In the genomic region with DNA sequence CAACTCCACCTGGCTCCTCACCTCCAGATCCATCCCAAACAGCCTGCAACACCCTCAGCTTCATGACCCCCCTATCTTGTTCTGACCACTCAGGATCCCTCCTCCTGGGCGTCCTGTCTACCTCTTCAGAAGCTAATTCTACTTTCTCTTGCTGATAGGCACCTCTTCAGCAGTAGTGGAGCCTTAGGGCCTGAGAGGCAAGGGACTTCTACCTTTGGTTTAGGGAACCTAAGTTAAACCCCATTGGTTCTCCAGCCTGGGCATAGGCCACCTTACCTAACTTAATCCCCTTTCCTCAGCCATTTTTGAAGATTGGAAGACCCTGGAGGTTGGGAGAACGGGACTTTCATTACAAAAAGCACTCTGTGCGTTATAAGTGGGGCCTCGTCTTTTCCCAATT, we compare ENCODE assay signal across 16 cellular contexts. TPM values are rescaled to one million over a fixed set of nuclear protein-coding genes. Genes with fewer than 3 reads are reported as not detected.
DNase-seq lines count a peak whose midpoint lies in the region; ATAC-seq, FAIRE-seq and TF ChIP-seq lines count a peak whose summit lies in the region.
"Had no signal": no experiment of that assay in that cellular context is flagged by ENCODE, and none has a peak within 500 bp of the region (broad histone marks: within the 10 kb centered on the region; RNA-seq: fewer than 3 reads in every experiment).

No MANE protein-coding gene starts in this region.

- H3K4me2 ChIP-seq in osteoblast (ENCODE audit: insufficient read depth, low read length), result no peak overlapping the region
- H3K4me2 ChIP-seq in HepG2 (ENCODE audit: low read depth, low read length), result no peak overlapping the region
- H3K4me2 ChIP-seq: KMS-11 had no signal

- POLR2A ChIA-PET in HepG2 (lab: Yijun Ruan, JAX), result no interaction called here

- BruUV-seq in Calu3 (replicated peaks; lab: Mats Ljungman, UMichigan), result no TSS peak
- BruUV-seq in HepG2 (replicated peaks; lab: Mats Ljungman, UMichigan), result no TSS peak

- peaks cover 19% of the 10 kb centered on the region for H3K4me1 ChIP-seq in osteoblast (ENCODE audit: insufficient read depth, low read length)
- H3K4me1 ChIP-seq in right lobe of liver, result peaks cover 0 to 5% (median 0%) of the 10 kb centered on the region in 4 donors
- H3K4me1 ChIP-seq in HepG2 (ENCODE audit: insufficient read depth, low read length), result peaks cover 7% of the 10 kb centered on the region; the same call in 1 of the 2 replicates
- H3K4me1 ChIP-seq: SJSA1 had no signal

- CTCF ChIA-PET in Calu3 (lab: Charles Lee) (interaction anchor here (0.6 to 2.2 kb wide), 22 partner anchors 8 to 359 kb away, joined by 3 to 59 read pairs (median 6); a partner anchor contains a TSS), HepG2 (lab: Yijun Ruan, JAX; ENCODE audit: low intra/inter-chr PET ratio, low total read pairs) (interaction anchor here (0.7 to 3.7 kb wide), 8 partner anchors 26 to 185 kb away, joined by 3 to 33 read pairs (median 4); a partner anchor contains a TSS)

- peaks cover 31% of the 10 kb centered on the region for H4K20me1 ChIP-seq in osteoblast (ENCODE audit: insufficient read depth, low read length)
- no peaks in the 10 kb centered on the region for H4K20me1 ChIP-seq in HepG2 (ENCODE audit: insufficient read depth, low read length)

- H3K27ac ChIP-seq in osteoblast (ENCODE audit: low read depth, low read length) (peak overlapping the region; percentile 49), right lobe of liver (no peak overlapping the region), HepG2 (ENCODE audit: extremely low read length, insufficient read depth, low read length) (no peak overlapping the region)
- H3K27ac ChIP-seq: KMS-11, PC-9, SJSA1 had no signal

- DNase-seq in Calu3 (no peak), cerebellar cortex (ENCODE audit: low spot score) (peak; percentile 64), osteoblast (ENCODE audit: insufficient read length, low spot score, missing footprints) (no peak), right lobe of liver (no peak), HepG2 (ENCODE audit: low spot score) (no peak), activated gamma-delta T cell (lab: John Stamatoyannopoulos, UW) (no peak)
- DNase-seq: left cardiac atrium had no signal

- in situ Hi-C loops in HepG2 (cut with HindIII; ENCODE audit: extremely low pct_ligation_motif_present, low pct_unique_long_range_greater_than_20kb), result loop anchor here (5.0 kb wide), 2 partner anchors 100 to 160 kb away; no protein-coding TSS in a partner anchor

- H3K4me3 Mint-ChIP-seq in Calu3 (ENCODE audit: low read depth, unreplicated experiment), result peak overlapping the region; percentile 83
- peak overlapping the region in 3 of 4 donors; percentile 62 to 90 (median 87) for H3K4me3 Mint-ChIP-seq in IgD-negative memory B cell

- no peak overlapping the region for H3K27ac Mint-ChIP-seq in Calu3 (ENCODE audit: unreplicated experiment)
- H3K27ac Mint-ChIP-seq in IgD-negative memory B cell, result peak overlapping the region; percentile 23 to 95 (median 93)
- H3K27ac Mint-ChIP-seq: activated naive CD4-positive, alpha-beta T cell treated with anti-CD3 and anti-CD28 coated beads for 36 hours had no signal

- H3K9me3 ChIP-seq in osteoblast (ENCODE audit: low read depth, low read length), result no peaks in the 10 kb centered on the region
- no peaks in the 10 kb centered on the region for H3K9me3 ChIP-seq in right lobe of liver
- no peaks in the 10 kb centered on the region for H3K9me3 ChIP-seq in HepG2 (ENCODE audit: low read length)
- H3K9me3 ChIP-seq: Caco-2, SJSA1 had no signal

- H3K9me3 Mint-ChIP-seq in Calu3 (ENCODE audit: low read depth, unreplicated experiment), result no peaks in the 10 kb centered on the region
- peaks cover 0 to 7% (median 0%) of the 10 kb centered on the region in 3 donors for H3K9me3 Mint-ChIP-seq in IgD-negative memory B cell
- H3K9me3 Mint-ChIP-seq: activated naive CD4-positive, alpha-beta T cell treated with anti-CD3 and anti-CD28 coated beads for 36 hours had no signal

- H2AFZ ChIP-seq in osteoblast (ENCODE audit: low read length), result no peak overlapping the region
- H2AFZ ChIP-seq in HepG2 (ENCODE audit: low read length), result no peak overlapping the region
- H2AFZ ChIP-seq: PC-9 had no signal

- no peak for TF ChIP-seq POLR2A in right lobe of liver (IDR thresholded peaks at IDR 0.05)
- TF ChIP-seq POLR2A in HepG2 (IDR thresholded peaks at IDR 0.05; ENCODE audit: insufficient read depth in 1 of 2, low read depth in 2 of 2, low read length in 2 of 2), result no peak

- no peaks in the 10 kb centered on the region for H3K27me3 ChIP-seq in osteoblast (ENCODE audit: insufficient read depth, low read length)
- H3K27me3 ChIP-seq in right lobe of liver, result peaks cover 13 to 58% of the 10 kb centered on the region in 2 donors
- peaks cover 7 to 72% of the 10 kb centered on the region in 2 experiments; a peak in 4 of 5 replicates for H3K27me3 ChIP-seq in HepG2 (ENCODE audit: control insufficient read depth in 1 of 2, insufficient read depth in 2 of 2, low read length in 2 of 2)
- H3K27me3 ChIP-seq: SJSA1 had no signal

- TF ChIP-seq EP300 in HepG2 (IDR thresholded peaks at IDR 0.05; ENCODE audit: low read depth in 2 of 2, low read length in 2 of 2) (no peak), HepG2 (CRISPR knock-in tag; IDR thresholded peaks at IDR 0.05; ENCODE audit: borderline replicate concordance) (no peak)

- no peak for FAIRE-seq in HepG2 (lab: Jason Lieb, UNC)
- FAIRE-seq: colon had no signal

- TF ChIP-seq RAD21 in HepG2 (CRISPR knock-in tag; IDR thresholded peaks at IDR 0.05), result no peak

- H3K4me3 ChIP-seq in osteoblast (ENCODE audit: insufficient read depth, low read length), result no peak overlapping the region
- no peak overlapping the region for H3K4me3 ChIP-seq in right lobe of liver
- no peak overlapping the region for H3K4me3 ChIP-seq in HepG2 (replicated peaks in 1 of 3; ENCODE audit: insufficient read depth in 1 of 3, low read depth in 2 of 3, low read length in 3 of 3)
- H3K4me3 ChIP-seq: SJSA1 had no signal

- H3K79me2 ChIP-seq in osteoblast (ENCODE audit: insufficient read depth, low read length) (peaks cover 46% of the 10 kb centered on the region), HepG2 (ENCODE audit: insufficient read depth, low read length) (no peaks in the 10 kb centered on the region)

- H3K27me3 Mint-ChIP-seq in Calu3 (ENCODE audit: unreplicated experiment) (peaks cover 99% of the 10 kb centered on the region), IgD-negative memory B cell (peaks cover 62% of the 10 kb centered on the region)

- H3K4me1 Mint-ChIP-seq in Calu3 (ENCODE audit: low read depth, unreplicated experiment) (peaks cover 14% of the 10 kb centered on the region), IgD-negative memory B cell (peaks cover 11 to 22% (median 16%) of the 10 kb centered on the region in 3 donors)

- peaks cover 18% of the 10 kb centered on the region for H3K36me3 Mint-ChIP-seq in Calu3 (ENCODE audit: insufficient read depth, unreplicated experiment)
- no peaks in the 10 kb centered on the region for H3K36me3 Mint-ChIP-seq in IgD-negative memory B cell

- ATAC-seq in right lobe of liver, result no peak
- ATAC-seq in HepG2, result no peak
- ATAC-seq in HG02610 (IDR thresholded peaks at IDR 0.05; ENCODE audit: unreplicated experiment), result no peak

- WGBS in right lobe of liver (ENCODE audit: insufficient coverage, low coverage, low lambda C conversion rate, missing lambda C conversion rate), result 21% methylated on average over 4 of the region's 4 CpGs
- 20% methylated on average over 4 of the region's 4 CpGs for WGBS in HepG2 (ENCODE audit: low lambda C conversion rate)

- peaks cover 10% of the 10 kb centered on the region for H3K36me3 ChIP-seq in osteoblast (ENCODE audit: insufficient read depth, low read length)
- H3K36me3 ChIP-seq in right lobe of liver, result no peaks in the 10 kb centered on the region
- no peaks in the 10 kb centered on the region for H3K36me3 ChIP-seq in HepG2 (replicated peaks in 1 of 2; ENCODE audit: control insufficient read depth in 1 of 2, insufficient read depth in 2 of 2, low read length in 2 of 2)

- no peak overlapping the region for H3K9ac ChIP-seq in HepG2 (ENCODE audit: insufficient read depth, low read depth, low read length)
- H3K9ac ChIP-seq: KMS-11 had no signal

- TF ChIP-seq CTCF in Calu3 (IDR thresholded peaks at IDR 0.05; ENCODE audit: unreplicated experiment), result no peak
- no peak for TF ChIP-seq CTCF in osteoblast (IDR thresholded peaks at IDR 0.05; ENCODE audit: extremely low read depth, low read depth, low read length)
- no peak for TF ChIP-seq CTCF in right lobe of liver (IDR thresholded peaks at IDR 0.05)
- no peak for TF ChIP-seq CTCF in HepG2 (CRISPR knock-in tag; IDR thresholded peaks at IDR 0.05)

- intact Hi-C loops in Calu3 (cut with micrococcal nuclease; ENCODE audit: unreplicated experiment) (loop anchor here (1.0 kb wide), 2 partner anchors 103 to 159 kb away; no protein-coding TSS in a partner anchor), right lobe of liver (cut with DNase I) (loop anchor here in 1 of 2 donors (10.0 kb wide), 1 partner anchor 173 kb away; no protein-coding TSS in a partner anchor), HepG2 (cut with micrococcal nuclease; ENCODE audit: unreplicated experiment) (loop anchor here (1.0 to 5.0 kb wide), 2 partner anchors 105 to 159 kb away; no protein-coding TSS in a partner anchor)

RNA-seq across cellular contexts. Expression of a gene that starts 0.6 kb away (rescaled TPM):
- total RNA-seq in Calu3 (2022) (0.20 TPM in 1 of 2 replicates, not detected in the other), osteoblast (1.8 and 2.1 TPM in 2 replicates), right lobe of liver (not detected), HepG2 (2016; rRNA removed; fragmentation: Illumina TruSeq; extraction: Trizol) (not detected in 2 replicates)
- polyA plus RNA-seq in IgD-negative memory B cell (not detected), HepG2 (2011; rRNA removed) (not detected in 2 replicates)
- total RNA-seq in HepG2 (2016; cell fraction: cytosol; rRNA removed; fragmentation: Illumina TruSeq; extraction: Trizol; ENCODE audit: low read depth), result not detected in 2 replicates
- not detected in 2 replicates for total RNA-seq in HepG2 (2016; cell fraction: insoluble cytoplasmic fraction; rRNA removed; fragmentation: Illumina TruSeq; extraction: Trizol)
- not detected in 2 replicates for total RNA-seq in HepG2 (2016; cell fraction: membrane; rRNA removed; fragmentation: Illumina TruSeq; extraction: Trizol)
- not detected in 2 replicates for total RNA-seq in HepG2 (2016; cell fraction: nucleus; rRNA removed; fragmentation: Illumina TruSeq; extraction: Trizol)
- not detected in 2 replicates for polyA plus RNA-seq in HepG2 (2011; cell fraction: cytosol; rRNA removed)
- polyA plus RNA-seq in HepG2 (2011; cell fraction: nucleus; rRNA removed), result not detected in 2 replicates
- not detected in 2 replicates for polyA plus RNA-seq in HepG2 (2012)
- not detected in 2 replicates for polyA plus RNA-seq in HepG2 (2016; cell fraction: cytosol; fragmentation: Illumina TruSeq; extraction: Trizol; ENCODE audit: low read depth)
- polyA plus RNA-seq in HepG2 (2016; cell fraction: insoluble cytoplasmic fraction; fragmentation: Illumina TruSeq; extraction: Trizol; ENCODE audit: low read depth), result not detected in 2 replicates
- not detected in 2 replicates for polyA plus RNA-seq in HepG2 (2016; cell fraction: membrane; fragmentation: Illumina TruSeq; extraction: Trizol; ENCODE audit: low read depth)
- polyA plus RNA-seq in HepG2 (2016; cell fraction: nucleus; fragmentation: Illumina TruSeq; extraction: Trizol; ENCODE audit: insufficient read depth, low read depth), result not detected in 2 replicates
- 0.63 TPM in 1 of 2 replicates, not detected in the other for polyA minus RNA-seq in HepG2 (2011; rRNA and poly(A)+ RNA removed; ENCODE audit: low replicate concordance)
- polyA minus RNA-seq in HepG2 (2011; cell fraction: cytosol; rRNA and poly(A)+ RNA removed), result not detected in 2 replicates
- not detected in 2 replicates for polyA minus RNA-seq in HepG2 (2011; cell fraction: nucleus; rRNA and poly(A)+ RNA removed)
- total RNA-seq: activated naive CD4-positive, alpha-beta T cell treated with anti-CD3 and anti-CD28 coated beads for 36 hours; left cardiac atrium; mononuclear cell; SJSA1 had no signal

RNA-seq across cellular contexts. Expression of a gene that starts 4.0 kb away (rescaled TPM):
- total RNA-seq in Calu3 (2022), result 0.71 and 1.2 TPM in 2 replicates
- polyA plus RNA-seq in IgD-negative memory B cell, result not detected
- total RNA-seq in osteoblast, result 5.6 and 7.2 TPM in 2 replicates
- total RNA-seq in right lobe of liver, result not detected
- total RNA-seq in HepG2 (2016; rRNA removed; fragmentation: Illumina TruSeq; extraction: Trizol), result not detected in 2 replicates
- not detected in 2 replicates for total RNA-seq in HepG2 (2016; cell fraction: cytosol; rRNA removed; fragmentation: Illumina TruSeq; extraction: Trizol; ENCODE audit: low read depth)
- not detected in 2 replicates for total RNA-seq in HepG2 (2016; cell fraction: insoluble cytoplasmic fraction; rRNA removed; fragmentation: Illumina TruSeq; extraction: Trizol)
- total RNA-seq in HepG2 (2016; cell fraction: membrane; rRNA removed; fragmentation: Illumina TruSeq; extraction: Trizol), result not detected in 2 replicates
- not detected in 2 replicates for total RNA-seq in HepG2 (2016; cell fraction: nucleus; rRNA removed; fragmentation: Illumina TruSeq; extraction: Trizol)
- polyA plus RNA-seq in HepG2 (2011; rRNA removed), result not detected in 2 replicates
- not detected in 2 replicates for polyA plus RNA-seq in HepG2 (2011; cell fraction: cytosol; rRNA removed)
- polyA plus RNA-seq in HepG2 (2011; cell fraction: nucleus; rRNA removed), result not detected in 2 replicates
- polyA plus RNA-seq in HepG2 (2012), result not detected in 2 replicates
- not detected in 2 replicates for polyA plus RNA-seq in HepG2 (2016; cell fraction: cytosol; fragmentation: Illumina TruSeq; extraction: Trizol; ENCODE audit: low read depth)
- polyA plus RNA-seq in HepG2 (2016; cell fraction: insoluble cytoplasmic fraction; fragmentation: Illumina TruSeq; extraction: Trizol; ENCODE audit: low read depth), result not detected in 2 replicates
- polyA plus RNA-seq in HepG2 (2016; cell fraction: membrane; fragmentation: Illumina TruSeq; extraction: Trizol; ENCODE audit: low read depth), result not detected in 2 replicates
- polyA plus RNA-seq in HepG2 (2016; cell fraction: nucleus; fragmentation: Illumina TruSeq; extraction: Trizol; ENCODE audit: insufficient read depth, low read depth), result not detected in 2 replicates
- 2.8 TPM in 1 of 2 replicates, not detected in the other for polyA minus RNA-seq in HepG2 (2011; rRNA and poly(A)+ RNA removed; ENCODE audit: low replicate concordance)
- not detected in 2 replicates for polyA minus RNA-seq in HepG2 (2011; cell fraction: cytosol; rRNA and poly(A)+ RNA removed)
- not detected in 2 replicates for polyA minus RNA-seq in HepG2 (2011; cell fraction: nucleus; rRNA and poly(A)+ RNA removed)
- total RNA-seq: activated naive CD4-positive, alpha-beta T cell treated with anti-CD3 and anti-CD28 coated beads for 36 hours; mononuclear cell had no signal

RNA-seq across cellular contexts. Expression of a gene that starts 21.4 kb away (rescaled TPM):
- total RNA-seq in Calu3 (2022), result 0.44 and 0.57 TPM in 2 replicates
- polyA plus RNA-seq in IgD-negative memory B cell, result 2.3 TPM
- total RNA-seq in osteoblast, result 3.3 and 4.1 TPM in 2 replicates
- under 1 TPM in 1 of 6 experiments, not detected in 5; 0.13 TPM for total RNA-seq in right lobe of liver
- not detected in 2 replicates for total RNA-seq in HepG2 (2016; rRNA removed; fragmentation: Illumina TruSeq; extraction: Trizol)
- total RNA-seq in HepG2 (2016; cell fraction: cytosol; rRNA removed; fragmentation: Illumina TruSeq; extraction: Trizol; ENCODE audit: low read depth), result not detected in 2 replicates
- total RNA-seq in HepG2 (2016; cell fraction: insoluble cytoplasmic fraction; rRNA removed; fragmentation: Illumina TruSeq; extraction: Trizol), result not detected in 2 replicates
- not detected in 2 replicates for total RNA-seq in HepG2 (2016; cell fraction: membrane; rRNA removed; fragmentation: Illumina TruSeq; extraction: Trizol)
- total RNA-seq in HepG2 (2016; cell fraction: nucleus; rRNA removed; fragmentation: Illumina TruSeq; extraction: Trizol), result not detected in 2 replicates
- polyA plus RNA-seq in HepG2 (2011; rRNA removed), result not detected in 2 replicates
- polyA plus RNA-seq in HepG2 (2011; cell fraction: cytosol; rRNA removed), result not detected in 2 replicates
- polyA plus RNA-seq in HepG2 (2011; cell fraction: nucleus; rRNA removed), result not detected in 2 replicates
- not detected in 2 replicates for polyA plus RNA-seq in HepG2 (2012)
- polyA plus RNA-seq in HepG2 (2016; cell fraction: cytosol; fragmentation: Illumina TruSeq; extraction: Trizol; ENCODE audit: low read depth), result not detected in 2 replicates
- polyA plus RNA-seq in HepG2 (2016; cell fraction: insoluble cytoplasmic fraction; fragmentation: Illumina TruSeq; extraction: Trizol; ENCODE audit: low read depth), result not detected in 2 replicates
- not detected in 2 replicates for polyA plus RNA-seq in HepG2 (2016; cell fraction: membrane; fragmentation: Illumina TruSeq; extraction: Trizol; ENCODE audit: low read depth)
- polyA plus RNA-seq in HepG2 (2016; cell fraction: nucleus; fragmentation: Illumina TruSeq; extraction: Trizol; ENCODE audit: insufficient read depth, low read depth), result not detected in 2 replicates
- not detected in 2 replicates for polyA minus RNA-seq in HepG2 (2011; rRNA and poly(A)+ RNA removed; ENCODE audit: low replicate concordance)
- not detected in 2 replicates for polyA minus RNA-seq in HepG2 (2011; cell fraction: cytosol; rRNA and poly(A)+ RNA removed)
- polyA minus RNA-seq in HepG2 (2011; cell fraction: nucleus; rRNA and poly(A)+ RNA removed), result not detected in 2 replicates

RNA-seq across cellular contexts. Expression of a gene that starts 23.4 kb away (rescaled TPM):
- total RNA-seq in Calu3 (2022), result 0.24 TPM in 1 of 2 replicates, not detected in the other
- polyA plus RNA-seq in IgD-negative memory B cell, result not detected
- 3.2 and 5.1 TPM in 2 replicates for total RNA-seq in osteoblast
- not detected for total RNA-seq in right lobe of liver
- total RNA-seq in HepG2 (2016; rRNA removed; fragmentation: Illumina TruSeq; extraction: Trizol), result not detected in 2 replicates
- not detected in 2 replicates for total RNA-seq in HepG2 (2016; cell fraction: cytosol; rRNA removed; fragmentation: Illumina TruSeq; extraction: Trizol; ENCODE audit: low read depth)
- total RNA-seq in HepG2 (2016; cell fraction: insoluble cytoplasmic fraction; rRNA removed; fragmentation: Illumina TruSeq; extraction: Trizol), result not detected in 2 replicates
- not detected in 2 replicates for total RNA-seq in HepG2 (2016; cell fraction: membrane; rRNA removed; fragmentation: Illumina TruSeq; extraction: Trizol)
- total RNA-seq in HepG2 (2016; cell fraction: nucleus; rRNA removed; fragmentation: Illumina TruSeq; extraction: Trizol), result not detected in 2 replicates
- 0.04 TPM in 1 of 2 replicates, not detected in the other for polyA plus RNA-seq in HepG2 (2011; rRNA removed)
- 0.03 TPM in 1 of 2 replicates, not detected in the other for polyA plus RNA-seq in HepG2 (2011; cell fraction: cytosol; rRNA removed)
- not detected in 2 replicates for polyA plus RNA-seq in HepG2 (2011; cell fraction: nucleus; rRNA removed)
- 0.16 TPM in 1 of 2 replicates, not detected in the other for polyA plus RNA-seq in HepG2 (2012)
- not detected in 2 replicates for polyA plus RNA-seq in HepG2 (2016; cell fraction: cytosol; fragmentation: Illumina TruSeq; extraction: Trizol; ENCODE audit: low read depth)
- polyA plus RNA-seq in HepG2 (2016; cell fraction: insoluble cytoplasmic fraction; fragmentation: Illumina TruSeq; extraction: Trizol; ENCODE audit: low read depth), result not detected in 2 replicates
- not detected in 2 replicates for polyA plus RNA-seq in HepG2 (2016; cell fraction: membrane; fragmentation: Illumina TruSeq; extraction: Trizol; ENCODE audit: low read depth)
- polyA plus RNA-seq in HepG2 (2016; cell fraction: nucleus; fragmentation: Illumina TruSeq; extraction: Trizol; ENCODE audit: insufficient read depth, low read depth), result 0.32 TPM in 1 of 2 replicates, not detected in the other
- polyA minus RNA-seq in HepG2 (2011; rRNA and poly(A)+ RNA removed; ENCODE audit: low replicate concordance), result 0.61 TPM in 1 of 2 replicates, not detected in the other
- not detected in 2 replicates for polyA minus RNA-seq in HepG2 (2011; cell fraction: cytosol; rRNA and poly(A)+ RNA removed)
- polyA minus RNA-seq in HepG2 (2011; cell fraction: nucleus; rRNA and poly(A)+ RNA removed), result not detected in 2 replicates
- total RNA-seq: activated naive CD4-positive, alpha-beta T cell treated with anti-CD3 and anti-CD28 coated beads for 36 hours; left cardiac atrium; mononuclear cell had no signal

RNA-seq across cellular contexts. Expression of a gene that starts 32.3 kb away (rescaled TPM):
- total RNA-seq in Calu3 (2022), result 0.42 and 0.54 TPM in 2 replicates
- not detected for polyA plus RNA-seq in IgD-negative memory B cell
- total RNA-seq in osteoblast, result 8.3 and 11.6 TPM in 2 replicates
- not detected for total RNA-seq in right lobe of liver
- 0.94 and 1.1 TPM in 2 replicates for total RNA-seq in HepG2 (2016; rRNA removed; fragmentation: Illumina TruSeq; extraction: Trizol)
- 0.35 and 0.61 TPM in 2 replicates for total RNA-seq in HepG2 (2016; cell fraction: cytosol; rRNA removed; fragmentation: Illumina TruSeq; extraction: Trizol; ENCODE audit: low read depth)
- total RNA-seq in HepG2 (2016; cell fraction: insoluble cytoplasmic fraction; rRNA removed; fragmentation: Illumina TruSeq; extraction: Trizol), result 1.1 and 1.2 TPM in 2 replicates
- 0.90 and 0.99 TPM in 2 replicates for total RNA-seq in HepG2 (2016; cell fraction: membrane; rRNA removed; fragmentation: Illumina TruSeq; extraction: Trizol)
- total RNA-seq in HepG2 (2016; cell fraction: nucleus; rRNA removed; fragmentation: Illumina TruSeq; extraction: Trizol), result 0.41 and 0.50 TPM in 2 replicates
- 0.10 and 0.11 TPM in 2 replicates for polyA plus RNA-seq in HepG2 (2011; rRNA removed)
- 0.23 and 0.27 TPM in 2 replicates for polyA plus RNA-seq in HepG2 (2011; cell fraction: cytosol; rRNA removed)
- polyA plus RNA-seq in HepG2 (2011; cell fraction: nucleus; rRNA removed), result 0.10 and 0.14 TPM in 2 replicates
- 0.47 and 1.0 TPM in 2 replicates for polyA plus RNA-seq in HepG2 (2012)
- polyA plus RNA-seq in HepG2 (2016; cell fraction: cytosol; fragmentation: Illumina TruSeq; extraction: Trizol; ENCODE audit: low read depth), result 1.6 and 2.0 TPM in 2 replicates
- 1.8 and 2.6 TPM in 2 replicates for polyA plus RNA-seq in HepG2 (2016; cell fraction: insoluble cytoplasmic fraction; fragmentation: Illumina TruSeq; extraction: Trizol; ENCODE audit: low read depth)
- polyA plus RNA-seq in HepG2 (2016; cell fraction: membrane; fragmentation: Illumina TruSeq; extraction: Trizol; ENCODE audit: low read depth), result 1.4 and 2.4 TPM in 2 replicates
- polyA plus RNA-seq in HepG2 (2016; cell fraction: nucleus; fragmentation: Illumina TruSeq; extraction: Trizol; ENCODE audit: insufficient read depth, low read depth), result 1.3 and 2.0 TPM in 2 replicates
- 1.2 TPM in 1 of 2 replicates, not detected in the other for polyA minus RNA-seq in HepG2 (2011; rRNA and poly(A)+ RNA removed; ENCODE audit: low replicate concordance)
- polyA minus RNA-seq in HepG2 (2011; cell fraction: cytosol; rRNA and poly(A)+ RNA removed), result not detected in 2 replicates
- polyA minus RNA-seq in HepG2 (2011; cell fraction: nucleus; rRNA and poly(A)+ RNA removed), result not detected in 2 replicates
- total RNA-seq: activated naive CD4-positive, alpha-beta T cell treated with anti-CD3 and anti-CD28 coated beads for 36 hours; left cardiac atrium; mononuclear cell had no signal
